1 cellular context compared by ENCODE assay signal in genomic region chr4:1022051-1022738, GRCh38.
TF ChIP-seq lines count a peak whose summit lies in the region.

No MANE protein-coding gene starts in this region.

TF ChIP-seq in GM12878, 131 proteins besides CTCF, POLR2A, EP300 and RAD21:
- TF ChIP-seq ZNF687 (IDR thresholded peaks at IDR 0.05) (no peak), RBBP5 (conservative IDR thresholded peaks at IDR 0.05) (no peak), STAT3 (IDR thresholded peaks at IDR 0.05; ENCODE audit: low read depth, low read length) (no peak), SUZ12 (IDR thresholded peaks at IDR 0.05; ENCODE audit: unreplicated experiment) (no peak), CBX5 (IDR thresholded peaks at IDR 0.05; ENCODE audit: low read depth) (no peak), CREM (IDR thresholded peaks at IDR 0.05; ENCODE audit: low read depth) (no peak), CEBPZ (IDR thresholded peaks at IDR 0.05; ENCODE audit: low read depth, low read length) (no peak)
